ENCODE assay signal across 22 cellular contexts in genomic region chrX:18537524-18537923, GRCh38.
"Had no signal": no experiment of that assay in that cellular context is flagged by ENCODE, and none has a peak within 500 bp of the region (broad histone marks: within the 10 kb centered on the region; RNA-seq: fewer than 3 reads in every experiment).

No MANE protein-coding gene starts in this region.

- H3K4me3 ChIP-seq: ascending aorta, coronary artery, gastrocnemius medialis, left ventricle myocardium inferior, mucosa of descending colon, neural progenitor cell, prostate gland, right atrium auricular region, tibial nerve had no signal

- DNase-seq: activated CD4-positive, CD25-positive, alpha-beta regulatory T cell treated with anti-CD3 and anti-CD28 coated beads, Interleukin-2, amount 50 U/mL, for 72 hours; activated CD8-positive, alpha-beta memory T cell treated with anti-CD3 and anti-CD28 coated beads for 24 hours; activated CD8-positive, alpha-beta memory T cell treated with anti-CD3 and anti-CD28 coated beads, Interleukin-2, amount 50 U/mL, for 48 hours; activated effector memory CD4-positive, alpha-beta T cell treated with Interleukin-2 at 50 U/mL for 16 hours; activated naive CD4-positive, alpha-beta T cell treated with anti-CD3 and anti-CD28 coated beads, Interleukin-2, amount 50 U/mL, for 16 hours; activated T-cell treated with anti-CD3 and anti-CD28 coated beads, Interleukin-2, amount 50 U/mL, for 48 hours; erythroblast; gastrocnemius medialis; head of caudate nucleus; left ventricle myocardium inferior; mucosa of descending colon; naive B cell; stimulated activated CD4-positive, alpha-beta T cell treated with anti-CD3 and anti-CD28 coated beads, Interleukin-2, amount 100 ng/mL, for 24 hours; stimulated activated naive CD8-positive, alpha-beta T cell treated with anti-CD3 and anti-CD28 coated beads, Interleukin-15, Interleukin-2, amounts not matched to agents 100 U/mL and 50 U/mL, for 24 hours; substantia nigra had no signal

- H3K27ac ChIP-seq: ascending aorta, coronary artery, gastrocnemius medialis, left ventricle myocardium inferior, neural progenitor cell, right atrium auricular region, tibial nerve had no signal

- H3K36me3 Mint-ChIP-seq: naive B cell, neural progenitor cell had no signal

- H3K4me3 Mint-ChIP-seq: central memory CD8-positive, alpha-beta T cell; neural progenitor cell had no signal

- H3K27ac Mint-ChIP-seq: neural progenitor cell had no signal

- H3K36me3 ChIP-seq: ascending aorta, gastrocnemius medialis, left ventricle myocardium inferior, neural progenitor cell, prostate gland, right atrium auricular region, tibial nerve had no signal

- H3K27me3 Mint-ChIP-seq: central memory CD8-positive, alpha-beta T cell; naive B cell had no signal

- ATAC-seq: gastrocnemius medialis; mucosa of descending colon; stimulated activated naive CD8-positive, alpha-beta T cell treated with anti-CD3 and anti-CD28 coated beads, Interleukin-15, Interleukin-2, amounts not matched to agents 100 U/mL and 50 U/mL, for 24 hours had no signal

- H3K9me3 ChIP-seq: ascending aorta, gastrocnemius medialis, left ventricle myocardium inferior, mucosa of descending colon, prostate gland, right atrium auricular region, tibial nerve had no signal

- H3K4me1 Mint-ChIP-seq: central memory CD8-positive, alpha-beta T cell had no signal

- H3K4me1 ChIP-seq: ascending aorta, gastrocnemius medialis, left ventricle myocardium inferior, prostate gland, right atrium auricular region, tibial nerve had no signal

- H3K9me3 Mint-ChIP-seq: central memory CD8-positive, alpha-beta T cell had no signal

- H3K27me3 ChIP-seq: ascending aorta, gastrocnemius medialis, neural progenitor cell, right atrium auricular region, tibial nerve had no signal
